ENCODE assay signal across 8 cellular contexts in the genomic region with DNA sequence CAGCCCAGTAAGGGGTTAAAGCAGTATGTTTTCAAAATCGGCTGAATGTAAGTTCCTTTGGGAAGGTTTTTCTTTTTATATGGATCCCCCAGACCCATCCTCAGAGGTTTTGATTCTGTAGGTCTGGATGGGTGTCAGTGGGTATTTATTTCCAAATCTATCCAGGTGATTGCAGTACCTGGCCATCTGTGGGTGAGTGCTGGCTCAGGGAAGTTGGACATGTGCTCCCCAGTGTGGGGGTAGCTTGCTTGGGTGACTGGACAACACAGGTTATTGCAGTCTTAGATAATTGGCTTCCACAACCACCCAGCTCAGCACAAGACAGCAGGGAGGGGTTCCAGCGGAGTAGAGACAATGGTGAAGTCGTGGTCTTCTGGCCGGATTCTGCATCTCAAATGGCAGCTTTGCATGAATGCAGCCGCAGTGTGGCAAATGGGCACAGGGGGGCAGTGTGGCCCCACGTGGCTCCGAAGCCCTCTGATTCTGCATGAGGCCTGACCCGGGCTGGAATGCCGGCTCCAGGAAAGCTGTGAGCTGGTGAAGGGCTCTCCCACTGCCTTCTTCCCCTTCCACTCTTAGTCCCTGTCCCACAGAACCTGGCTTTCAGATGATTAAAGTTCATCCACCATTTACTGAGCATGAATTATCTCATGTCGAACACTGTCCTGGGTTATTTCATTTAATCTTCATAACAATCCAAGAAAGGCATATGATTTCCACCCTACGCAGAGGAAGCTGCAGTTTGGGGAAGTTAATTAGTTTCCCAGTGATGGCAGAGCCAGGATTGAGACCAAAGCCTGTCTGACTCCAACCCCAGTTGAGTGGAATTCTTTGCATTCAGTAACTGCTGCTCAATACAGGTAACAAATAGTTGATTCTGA.
DNase-seq lines count a peak whose midpoint lies in the region; ATAC-seq and TF ChIP-seq lines count a peak whose summit lies in the region.

No MANE protein-coding gene starts in this region.

- ATAC-seq in HG02884 (IDR thresholded peaks at IDR 0.05; ENCODE audit: unreplicated experiment) (peak; percentile 65), lower lobe of right lung (peak; percentile 89 to 90), GM21367 (IDR thresholded peaks at IDR 0.05; ENCODE audit: unreplicated experiment) (no peak)

- no peak overlapping the region for H3K4me3 Mint-ChIP-seq in activated CD4-positive, alpha-beta T cell treated with anti-CD3 and anti-CD28 coated beads, Interleukin-2, amount 10 ng/mL, durations not matched to agents 7 days and 5 days
- H3K4me3 Mint-ChIP-seq in dendritic cell treated with granulocyte-macrophage colony-stimulating factor and Interleukin-4, amounts not matched to agents 40 ng/mL and 50 ng/mL, for 4 days, result peak overlapping the region; percentile 26

- H3K36me3 ChIP-seq in lower lobe of right lung, result no peaks in the 10 kb centered on the region

- TF ChIP-seq CTCF in GM10248 (IDR thresholded peaks at IDR 0.05; ENCODE audit: control extremely low read depth, extremely low read depth, low read depth, missing control alignments) (peak; percentile 98), lower lobe of right lung (IDR thresholded peaks at IDR 0.05) (peak; percentile 93)

- H3K36me3 Mint-ChIP-seq in activated CD4-positive, alpha-beta T cell treated with anti-CD3 and anti-CD28 coated beads, Interleukin-2, amount 10 ng/mL, durations not matched to agents 7 days and 5 days (ENCODE audit: low read depth), result no peaks in the 10 kb centered on the region
- H3K36me3 Mint-ChIP-seq in dendritic cell treated with granulocyte-macrophage colony-stimulating factor and Interleukin-4, amounts not matched to agents 40 ng/mL and 50 ng/mL, for 4 days (ENCODE audit: low read depth), result no peaks in the 10 kb centered on the region

- no peaks in the 10 kb centered on the region for H3K9me3 ChIP-seq in lower lobe of right lung

- H3K27ac Mint-ChIP-seq in activated CD4-positive, alpha-beta T cell treated with anti-CD3 and anti-CD28 coated beads, Interleukin-2, amount 10 ng/mL, durations not matched to agents 7 days and 5 days, result no peak overlapping the region
- H3K27ac Mint-ChIP-seq in dendritic cell treated with granulocyte-macrophage colony-stimulating factor and Interleukin-4, amounts not matched to agents 40 ng/mL and 50 ng/mL, for 4 days, result no peak overlapping the region

- H3K4me1 ChIP-seq in lower lobe of right lung, result peaks cover 25% of the 10 kb centered on the region

- no peak overlapping the region for H3K4me3 ChIP-seq in lower lobe of right lung

- intact Hi-C loops in dendritic cell treated with granulocyte-macrophage colony-stimulating factor and Interleukin-4, amounts not matched to agents 40 ng/mL and 50 ng/mL, for 4 days (cut with micrococcal nuclease), result loop anchor here (1.0 to 5.0 kb wide), 3 partner anchors 191 to 560 kb away; no protein-coding TSS in a partner anchor
- intact Hi-C loops in lower lobe of right lung (cut with DNase I), result loop anchor here (5.0 kb wide), 1 partner anchor 286 kb away; no protein-coding TSS in a partner anchor

- POLR2A ChIA-PET in GM10248 (lab: Yijun Ruan, JAX), result no interaction called here
- POLR2A ChIA-PET in activated CD4-positive, alpha-beta T cell treated with anti-CD3 and anti-CD28 coated beads, Interleukin-2, amount 10 ng/mL, durations not matched to agents 7 days and 5 days (lab: Charles Lee), result no interaction called here

- H3K27ac ChIP-seq in lower lobe of right lung, result peak overlapping the region; percentile 37

- H3K27me3 Mint-ChIP-seq in activated CD4-positive, alpha-beta T cell treated with anti-CD3 and anti-CD28 coated beads, Interleukin-2, amount 10 ng/mL, durations not matched to agents 7 days and 5 days, result peaks cover 14% of the 10 kb centered on the region
- H3K27me3 Mint-ChIP-seq in dendritic cell treated with granulocyte-macrophage colony-stimulating factor and Interleukin-4, amounts not matched to agents 40 ng/mL and 50 ng/mL, for 4 days, result peaks cover 33% of the 10 kb centered on the region

- no peaks in the 10 kb centered on the region for H3K27me3 ChIP-seq in lower lobe of right lung (ENCODE audit: low read depth)

- CTCF ChIA-PET in GM10248 (lab: Yijun Ruan, JAX), result interaction anchor here (0.6 to 7.7 kb wide), 83 partner anchors 12 to 988 kb away, joined by 3 to 173 read pairs (median 4); partner anchors contain the start of gene CCDC71L
- CTCF ChIA-PET in activated CD4-positive, alpha-beta T cell treated with anti-CD3 and anti-CD28 coated beads, Interleukin-2, amount 10 ng/mL, durations not matched to agents 7 days and 5 days (lab: Charles Lee), result interaction anchor here (0.6 to 5.6 kb wide), 13 partner anchors 9 to 390 kb away, joined by 3 to 32 read pairs (median 4); no protein-coding TSS in a partner anchor

- DNase-seq in GM10248 (ENCODE audit: extremely low spot score) (peak; percentile 77), NCI-H226 (peak; percentile 47), lower lobe of right lung (peak; percentile 86)
- peak; percentile 70 for DNase-seq in activated CD4-positive, alpha-beta T cell treated with anti-CD3 and anti-CD28 coated beads, Interleukin-2, amount 10 ng/mL, durations not matched to agents 7 days and 5 days
- peak; percentile 49 to 61 (median 54) for DNase-seq in stimulated activated CD4-positive, alpha-beta T cell treated with anti-CD3 and anti-CD28 coated beads, TNF-alpha, amount 100 ng/mL, for 4 hours (ENCODE audit: low read depth in 3 of 3)

- no peaks in the 10 kb centered on the region for H3K9me3 Mint-ChIP-seq in activated CD4-positive, alpha-beta T cell treated with anti-CD3 and anti-CD28 coated beads, Interleukin-2, amount 10 ng/mL, durations not matched to agents 7 days and 5 days
- H3K9me3 Mint-ChIP-seq in dendritic cell treated with granulocyte-macrophage colony-stimulating factor and Interleukin-4, amounts not matched to agents 40 ng/mL and 50 ng/mL, for 4 days, result no peaks in the 10 kb centered on the region

- peaks cover 3% of the 10 kb centered on the region for H3K4me1 Mint-ChIP-seq in activated CD4-positive, alpha-beta T cell treated with anti-CD3 and anti-CD28 coated beads, Interleukin-2, amount 10 ng/mL, durations not matched to agents 7 days and 5 days
- peaks cover 9% of the 10 kb centered on the region for H3K4me1 Mint-ChIP-seq in dendritic cell treated with granulocyte-macrophage colony-stimulating factor and Interleukin-4, amounts not matched to agents 40 ng/mL and 50 ng/mL, for 4 days (ENCODE audit: low read depth)
